In genomic region chr10:85600744-85601081, GRCh38 we compare ENCODE assay signal across 20 cellular contexts.
DNase-seq lines count a peak whose midpoint lies in the region; ATAC-seq and TF ChIP-seq lines count a peak whose summit lies in the region.
"Had no signal": no experiment of that assay in that cellular context is flagged by ENCODE, and none has a peak within 500 bp of the region (broad histone marks: within the 10 kb centered on the region; RNA-seq: fewer than 3 reads in every experiment).

No MANE protein-coding gene starts in this region.

- TF ChIP-seq CTCF in glutamatergic neuron (IDR thresholded peaks at IDR 0.05; ENCODE audit: partially characterized antibody, unreplicated experiment) (no peak), osteocyte (IDR thresholded peaks at IDR 0.05) (no peak), tibial artery (IDR thresholded peaks at IDR 0.05) (no peak)

- H3K36me3 ChIP-seq in aorta (ENCODE audit: control insufficient read depth in 1 of 2, insufficient read depth in 2 of 2, low read length in 1 of 2) (no peaks in the 10 kb centered on the region), tibial artery (peaks cover 0 to 4% (median 0%) of the 10 kb centered on the region in 3 donors)
- H3K36me3 ChIP-seq: SJSA1 had no signal

- H3K4me3 Mint-ChIP-seq in glutamatergic neuron (ENCODE audit: unreplicated experiment) = no peak overlapping the region
- H3K4me3 Mint-ChIP-seq in osteocyte (ENCODE audit: unreplicated experiment) = no peak overlapping the region
- H3K4me3 Mint-ChIP-seq: CD8-positive, alpha-beta T cell; IgD-negative memory B cell had no signal

- no peaks in the 10 kb centered on the region for H3K4me1 ChIP-seq in aorta (ENCODE audit: control insufficient read depth in 1 of 2, insufficient read depth in 2 of 2, low read length in 2 of 2)
- no peaks in the 10 kb centered on the region for H3K4me1 ChIP-seq in tibial artery

- 90 to 96% methylated on average over 2 of the region's 2 CpGs for WGBS in aorta, 2 donors

- H3K27ac ChIP-seq in aorta (ENCODE audit: low read depth in 1 of 2, low read length in 2 of 2) = no peak overlapping the region
- H3K27ac ChIP-seq in tibial artery = no peak overlapping the region
- H3K27ac ChIP-seq: SJSA1 had no signal

- H3K4me3 ChIP-seq in aorta (ENCODE audit: low read length in 2 of 2) = no peak overlapping the region
- no peak overlapping the region for H3K4me3 ChIP-seq in tibial artery
- H3K4me3 ChIP-seq: SJSA1 had no signal

- H3K4me1 Mint-ChIP-seq in glutamatergic neuron (ENCODE audit: low read depth, unreplicated experiment) (peaks cover 19% of the 10 kb centered on the region), osteocyte (ENCODE audit: unreplicated experiment) (no peaks in the 10 kb centered on the region)

- H3K9me3 ChIP-seq in aorta (ENCODE audit: control insufficient read depth, low read length) (no peaks in the 10 kb centered on the region), tibial artery (no peaks in the 10 kb centered on the region)
- H3K9me3 ChIP-seq: SJSA1 had no signal

- no peak for ATAC-seq in GM19395 (IDR thresholded peaks at IDR 0.05; ENCODE audit: unreplicated experiment)
- no peak for ATAC-seq in aorta (ENCODE audit: low FRiP score)
- ATAC-seq: CD8-positive, alpha-beta T cell; Right ventricle myocardium inferior had no signal

- intact Hi-C loops in aorta (cut with DNase I) = no loop called here
- intact Hi-C loops in tibial artery (cut with DNase I; ENCODE audit: low total_unique reads) = no loop called here

- H3K27me3 Mint-ChIP-seq in glutamatergic neuron (ENCODE audit: unreplicated experiment) (peaks cover 8% of the 10 kb centered on the region), osteocyte (ENCODE audit: unreplicated experiment) (no peaks in the 10 kb centered on the region)

- no peaks in the 10 kb centered on the region for H3K36me3 Mint-ChIP-seq in glutamatergic neuron (ENCODE audit: unreplicated experiment)
- H3K36me3 Mint-ChIP-seq in osteocyte (ENCODE audit: unreplicated experiment) = no peaks in the 10 kb centered on the region
- H3K36me3 Mint-ChIP-seq: CD8-positive, alpha-beta T cell; IgD-negative memory B cell had no signal

- peak; percentile 15 for DNase-seq in activated CD8-positive, alpha-beta memory T cell treated with anti-CD3 and anti-CD28 coated beads for 24 hours
- no peak for DNase-seq in activated CD8-positive, alpha-beta memory T cell treated with anti-CD3 and anti-CD28 coated beads, Interleukin-2, amount 50 U/mL, for 4 hours
- DNase-seq in glutamatergic neuron = no peak
- peak; percentile 44 for DNase-seq in osteocyte (ENCODE audit: extremely low spot score, unreplicated experiment)
- no peak for DNase-seq in activated gamma-delta T cell treated with Interleukin-2 at 50 U/mL for 16 hours
- no peak for DNase-seq in aorta
- no peak for DNase-seq in tibial artery
- DNase-seq: AML-193, Calu3, DMS153, GF-D8, NCI-H1694, NCI-H2081, NCI-H2171, NCI-H524 treated with DMSO at 0.1 percent for 48 hours had no signal

- peak overlapping the region; percentile 52 for H3K27ac Mint-ChIP-seq in glutamatergic neuron (ENCODE audit: unreplicated experiment)
- no peak overlapping the region for H3K27ac Mint-ChIP-seq in osteocyte (ENCODE audit: unreplicated experiment)
- H3K27ac Mint-ChIP-seq: CD8-positive, alpha-beta T cell; IgD-negative memory B cell had no signal

- H3K9me3 Mint-ChIP-seq in glutamatergic neuron (ENCODE audit: unreplicated experiment) (peaks cover 6% of the 10 kb centered on the region), osteocyte (ENCODE audit: unreplicated experiment) (no peaks in the 10 kb centered on the region)
- H3K9me3 Mint-ChIP-seq: CD8-positive, alpha-beta T cell had no signal

- no peaks in the 10 kb centered on the region for H3K27me3 ChIP-seq in aorta (ENCODE audit: control insufficient read depth in 1 of 2, insufficient read depth in 2 of 2, low read length in 1 of 2)
- no peaks in the 10 kb centered on the region for H3K27me3 ChIP-seq in tibial artery

Comparison
In these comparisons a context has a peak if more than half of its experiments do, and no peak if none do; other contexts are left out.
1. DNase-seq: peak in activated CD8-positive, alpha-beta memory T cell treated with anti-CD3 and anti-CD28 coated beads for 24 hours (single experiment) and osteocyte (single experiment); none in activated CD8-positive, alpha-beta memory T cell treated with anti-CD3 and anti-CD28 coated beads, Interleukin-2, amount 50 U/mL, for 4 hours (single experiment), glutamatergic neuron (single experiment), activated gamma-delta T cell treated with Interleukin-2 at 50 U/mL for 16 hours (single experiment), aorta (0 of 2) and tibial artery (0 of 2).